In genomic region chr2:62852254-62852653, GRCh38 we compare ENCODE assay signal across 24 cellular contexts.
"Had no signal": no experiment of that assay in that cellular context is flagged by ENCODE, and none has a peak within 500 bp of the region (broad histone marks: within the 10 kb centered on the region; RNA-seq: fewer than 3 reads in every experiment).

No MANE protein-coding gene starts in this region.

- H3K4me3 Mint-ChIP-seq: immature natural killer cell, mesothelial cell of epicardium, naive B cell had no signal

- FAIRE-seq: colon, endothelial cell of umbilical vein, frontal cortex had no signal

- ATAC-seq: foreskin keratinocyte, gastroesophageal sphincter, heart left ventricle, left cardiac atrium, left lung, left ventricle myocardium superior, lower lobe of right lung, mucosa of descending colon had no signal

- H3K27ac Mint-ChIP-seq: immature natural killer cell, mesothelial cell of epicardium, naive B cell had no signal

- H3K4me2 ChIP-seq: hepatocyte had no signal

- H3K4me1 ChIP-seq: foreskin keratinocyte, left lung, lower lobe of right lung had no signal

- DNase-seq: dermis blood vessel endothelial cell; dorsolateral prefrontal cortex; effector CD4-positive, alpha-beta T cell; effector memory CD4-positive, alpha-beta T cell; foreskin keratinocyte; heart left ventricle; hypothalamus; immature natural killer cell; islet precursor cell; left cardiac atrium; left lung; left ventricle myocardium superior; lower lobe of right lung; mesenchymal stem cell; mucosa of descending colon; naive B cell had no signal

- H3K4me1 Mint-ChIP-seq: immature natural killer cell, mesothelial cell of epicardium, naive B cell had no signal

- H3K27me3 Mint-ChIP-seq: naive B cell had no signal

- H3K9me3 ChIP-seq: gastroesophageal sphincter, mucosa of descending colon had no signal

- H3K4me3 ChIP-seq: coronary artery, dorsolateral prefrontal cortex, esophagus muscularis mucosa, gastroesophageal sphincter, heart left ventricle, hepatocyte, left lung, lower lobe of right lung, mucosa of descending colon had no signal

- H3K27ac ChIP-seq: coronary artery, dorsolateral prefrontal cortex, esophagus muscularis mucosa, foreskin keratinocyte, gastroesophageal sphincter, heart left ventricle, hepatocyte, left lung, lower lobe of right lung had no signal
